Comparison of ENCODE assay signal across 8 cellular contexts in genomic region chr16:72664122-72664479, GRCh38.
A peak's percentile ranks its signal among the peaks of the same experiment; 100 is the strongest.
DNase-seq lines count a peak whose midpoint lies in the region; ATAC-seq and TF ChIP-seq lines count a peak whose summit lies in the region.

No MANE protein-coding gene starts in this region.

- no peaks in the 10 kb centered on the region for H3K9me3 ChIP-seq in adipocyte (ENCODE audit: control insufficient read depth, low read length)
- no peaks in the 10 kb centered on the region for H3K9me3 ChIP-seq in liver (ENCODE audit: control insufficient read depth in 4 of 4, low read length in 3 of 4)
- H3K9me3 ChIP-seq in tibial nerve, result no peaks in the 10 kb centered on the region

- no peaks in the 10 kb centered on the region for H3K9me3 Mint-ChIP-seq in activated T-cell treated with anti-CD3 and anti-CD28 coated beads, Interleukin-2, amount 50 U/mL, for 4 hours

- H3K27ac ChIP-seq in liver (ENCODE audit: low read depth in 1 of 2, low read length in 2 of 2) (no peak overlapping the region), tibial nerve (peak overlapping the region in 2 of 4 donors; percentile 73 to 76)

- DNase-seq in activated T-cell treated with anti-CD3 and anti-CD28 coated beads, Interleukin-2, amount 50 U/mL, for 4 hours, result no peak
- DNase-seq in activated T-cell treated with anti-CD3 and anti-CD28 coated beads for 4 hours (no peak), adipocyte (ENCODE audit: low read depth) (peak; percentile 45), tibial nerve (ENCODE audit: low spot score in 2 of 2) (no peak)

- H3K9ac ChIP-seq in adipocyte (ENCODE audit: low read length) (peak overlapping the region; percentile 86), liver (ENCODE audit: low read depth in 1 of 2, low read length in 2 of 2) (peak overlapping the region in 1 of 2 donors; percentile 37)

- ATAC-seq in activated T-cell treated with anti-CD3 and anti-CD28 coated beads, Interleukin-2, amount 50 U/mL, for 4 hours, result no peak
- no peak for ATAC-seq in GM19455 (IDR thresholded peaks at IDR 0.05; ENCODE audit: unreplicated experiment)
- no peak for ATAC-seq in GM21423 (IDR thresholded peaks at IDR 0.05; ENCODE audit: unreplicated experiment)
- no peak for ATAC-seq in GM19023 (IDR thresholded peaks at IDR 0.05; ENCODE audit: unreplicated experiment)

- no peaks in the 10 kb centered on the region for H3K36me3 ChIP-seq in adipocyte (ENCODE audit: control insufficient read depth, insufficient read depth, low read length, severe bottlenecking)
- H3K36me3 ChIP-seq in liver (ENCODE audit: control insufficient read depth in 4 of 4, insufficient read depth in 3 of 4, low read depth in 1 of 4, low read length in 3 of 4), result no peaks in the 10 kb centered on the region
- no peaks in the 10 kb centered on the region for H3K36me3 ChIP-seq in tibial nerve

- TF ChIP-seq CTCF in liver (IDR thresholded peaks at IDR 0.05; ENCODE audit: low read depth, low read length, missing input control) (no peak), tibial nerve (IDR thresholded peaks at IDR 0.05) (no peak)

- TF ChIP-seq RAD21 in liver (IDR thresholded peaks at IDR 0.05), result no peak

- peaks cover 17% of the 10 kb centered on the region for H3K4me1 Mint-ChIP-seq in activated T-cell treated with anti-CD3 and anti-CD28 coated beads, Interleukin-2, amount 50 U/mL, for 4 hours (ENCODE audit: low read depth)

- peak overlapping the region; percentile 93 for H3K4me3 Mint-ChIP-seq in activated T-cell treated with anti-CD3 and anti-CD28 coated beads, Interleukin-2, amount 50 U/mL, for 4 hours

- H3K27me3 Mint-ChIP-seq in activated T-cell treated with anti-CD3 and anti-CD28 coated beads, Interleukin-2, amount 50 U/mL, for 4 hours (ENCODE audit: low read depth), result peaks cover 6% of the 10 kb centered on the region

- H3K4me1 ChIP-seq in adipocyte (ENCODE audit: control insufficient read depth, insufficient read depth, low read length), result peaks cover 5% of the 10 kb centered on the region
- peaks cover 0 to 16% (median 11%) of the 10 kb centered on the region in 4 donors for H3K4me1 ChIP-seq in liver (ENCODE audit: control insufficient read depth in 4 of 4, insufficient read depth in 4 of 4, low read length in 3 of 4)
- peaks cover 0 to 22% (median 9%) of the 10 kb centered on the region in 4 donors for H3K4me1 ChIP-seq in tibial nerve

- H3K4me3 ChIP-seq in adipocyte (ENCODE audit: low read length) (peak overlapping the region; percentile 93), liver (ENCODE audit: low read depth in 1 of 3, low read length in 3 of 3) (peak overlapping the region; percentile 65 to 90 (median 83)), tibial nerve (peak overlapping the region; percentile 51 to 76 (median 72))

- whole genome bisulfite sequencing in liver, result 3% methylated on average over 17 of the region's 17 CpGs
- WGBS in tibial nerve, 2 donors, result 1 to 2% methylated on average over 17 of the region's 17 CpGs

- H3K27me3 ChIP-seq in adipocyte (replicated peaks; ENCODE audit: control insufficient read depth, insufficient read depth, low read length) (no peaks in the 10 kb centered on the region), liver (ENCODE audit: control insufficient read depth in 4 of 4, insufficient read depth in 4 of 4, low read length in 3 of 4) (peaks cover 0 to 2% (median 0%) of the 10 kb centered on the region in 4 donors), tibial nerve (no peaks in the 10 kb centered on the region)

- TF ChIP-seq EP300 in tibial nerve (IDR thresholded peaks at IDR 0.05), result no peak

- no peaks in the 10 kb centered on the region for H3K36me3 Mint-ChIP-seq in activated T-cell treated with anti-CD3 and anti-CD28 coated beads, Interleukin-2, amount 50 U/mL, for 4 hours (ENCODE audit: insufficient read depth)

- TF ChIP-seq POLR2A in tibial nerve (IDR thresholded peaks at IDR 0.05), result no peak

TF ChIP-seq in liver, 16 proteins besides CTCF, POLR2A, EP300 and RAD21:
- no peak for TF ChIP-seq ZBTB33 (IDR thresholded peaks at IDR 0.05)
- TF ChIP-seq FOXA2 (IDR thresholded peaks at IDR 0.05), result no peak
- TF ChIP-seq NR2F2 (IDR thresholded peaks at IDR 0.05), result no peak
- TF ChIP-seq SP1 (IDR thresholded peaks at IDR 0.05), result no peak
- TF ChIP-seq HNF4A (conservative IDR thresholded peaks at IDR 0.05), result no peak
- no peak for TF ChIP-seq REST (IDR thresholded peaks at IDR 0.05)
- no peak for TF ChIP-seq EGR1 (IDR thresholded peaks at IDR 0.05; ENCODE audit: low read depth in 2 of 2)
- no peak for TF ChIP-seq YY1 (IDR thresholded peaks at IDR 0.05)
- no peak for TF ChIP-seq HNF4G (IDR thresholded peaks at IDR 0.05)
- no peak for TF ChIP-seq FOXA1 (IDR thresholded peaks at IDR 0.05)
- TF ChIP-seq TAF1 (conservative IDR thresholded peaks at IDR 0.05), result no peak
- TF ChIP-seq RXRA (IDR thresholded peaks at IDR 0.05), result no peak
